Comparison of ENCODE assay signal across 6 cellular contexts in the genomic region with DNA sequence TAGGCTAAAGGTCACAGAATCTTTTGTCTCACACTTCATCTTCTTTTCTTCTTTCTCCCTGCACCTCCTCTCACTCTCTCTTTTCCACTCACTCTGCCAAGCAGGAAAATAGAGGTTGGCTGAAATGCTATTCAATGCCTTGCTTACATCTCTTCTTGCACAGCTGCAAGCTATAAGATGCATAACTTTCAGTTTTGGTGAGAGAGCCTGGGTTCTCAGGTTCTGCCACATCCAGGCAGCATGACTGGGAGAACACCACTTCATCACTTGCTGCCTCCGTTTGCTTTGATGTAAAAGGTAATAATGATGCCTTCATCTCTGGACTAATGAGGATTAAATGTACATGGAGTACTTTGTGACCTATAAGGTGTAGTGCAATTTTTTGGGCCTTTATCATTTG.
"Had no signal": no experiment of that assay in that cellular context is flagged by ENCODE, and none has a peak within 500 bp of the region (broad histone marks: within the 10 kb centered on the region; RNA-seq: fewer than 3 reads in every experiment).

No MANE protein-coding gene starts in this region.

- H3K27ac ChIP-seq: HL-60 had no signal

- H3K4me2 ChIP-seq: GM23338 had no signal

- H2AFZ ChIP-seq: GM23338 had no signal

- H3K4me3 Mint-ChIP-seq: GM23338, H9 had no signal

- ATAC-seq: GM23338, K562 had no signal

- H3K27ac Mint-ChIP-seq: GM23338, H9 had no signal

- H3K9me3 Mint-ChIP-seq: GM23338, H9 had no signal

- H3K4me3 ChIP-seq: GM23338, K562 had no signal

- DNase-seq: H9, HCEC 1CT, IMR-90 had no signal
